13 cellular contexts compared by ENCODE assay signal in the genomic region with DNA sequence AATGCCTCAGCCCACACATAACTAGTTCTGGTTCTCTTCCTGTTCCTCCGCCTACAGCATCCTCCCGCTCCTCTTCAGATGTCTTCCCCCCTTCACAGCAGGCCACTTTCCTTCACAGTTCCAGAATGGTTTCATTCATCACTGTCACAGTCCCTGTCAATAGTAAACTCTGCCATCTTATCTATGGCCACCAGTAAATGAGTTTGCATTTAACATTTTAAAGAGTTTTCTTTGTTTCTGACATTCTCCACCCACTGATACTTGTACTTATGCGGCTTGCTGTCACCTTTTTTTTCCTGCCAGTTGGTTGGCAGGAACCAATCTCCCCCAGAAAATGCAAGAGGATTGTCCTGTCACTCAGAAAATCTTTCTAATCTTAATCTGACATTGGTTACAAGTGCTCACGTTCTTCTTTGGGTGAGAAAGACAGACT.
A peak's percentile ranks its signal among the peaks of the same experiment; 100 is the strongest.
DNase-seq lines count a peak whose midpoint lies in the region; ATAC-seq and TF ChIP-seq lines count a peak whose summit lies in the region.
"Had no signal": no experiment of that assay in that cellular context is flagged by ENCODE, and none has a peak within 500 bp of the region (broad histone marks: within the 10 kb centered on the region; RNA-seq: fewer than 3 reads in every experiment).

No MANE protein-coding gene starts in this region.

- no peaks in the 10 kb centered on the region for H3K27me3 ChIP-seq in neural progenitor cell
- H3K27me3 ChIP-seq: cardiac muscle cell had no signal

- H3K9ac ChIP-seq in neural progenitor cell, result no peak overlapping the region

- no peaks in the 10 kb centered on the region for H3K9me3 Mint-ChIP-seq in neural progenitor cell
- H3K9me3 Mint-ChIP-seq in progenitor cell of endocrine pancreas (ENCODE audit: low read depth), result peaks cover 22% of the 10 kb centered on the region
- H3K9me3 Mint-ChIP-seq: activated B cell treated with CpG ODN at 0.5 μM for 24 hours, natural killer cell had no signal

- TF ChIP-seq CTCF in neural progenitor cell (IDR thresholded peaks at IDR 0.05), result no peak
- no peak for TF ChIP-seq CTCF in progenitor cell of endocrine pancreas (IDR thresholded peaks at IDR 0.05; ENCODE audit: unreplicated experiment)

- H3K4me1 Mint-ChIP-seq in neural progenitor cell, result peaks cover 26% of the 10 kb centered on the region
- peaks cover 13% of the 10 kb centered on the region for H3K4me1 Mint-ChIP-seq in progenitor cell of endocrine pancreas (ENCODE audit: low read depth)
- H3K4me1 Mint-ChIP-seq: natural killer cell had no signal

- peaks cover 19% of the 10 kb centered on the region for H3K4me1 ChIP-seq in neural progenitor cell

- H2AFZ ChIP-seq in neural progenitor cell (replicated peaks), result no peak overlapping the region

- no peaks in the 10 kb centered on the region for H3K9me3 ChIP-seq in neural progenitor cell (ENCODE audit: low read depth)

- H3K36me3 Mint-ChIP-seq in neural progenitor cell (no peaks in the 10 kb centered on the region), progenitor cell of endocrine pancreas (ENCODE audit: insufficient read depth) (peaks cover 2% of the 10 kb centered on the region)
- H3K36me3 Mint-ChIP-seq: natural killer cell had no signal

- H3K27me3 Mint-ChIP-seq in neural progenitor cell (ENCODE audit: insufficient read depth, low read depth) (no peaks in the 10 kb centered on the region), progenitor cell of endocrine pancreas (no peaks in the 10 kb centered on the region)
- H3K27me3 Mint-ChIP-seq: activated B cell treated with CpG ODN at 0.5 μM for 24 hours had no signal

- no peak overlapping the region for H3K4me3 ChIP-seq in neural progenitor cell
- H3K4me3 ChIP-seq: cardiac muscle cell had no signal

- H3K79me2 ChIP-seq in neural progenitor cell (ENCODE audit: low read depth), result no peaks in the 10 kb centered on the region

- peak; percentile 63 for ATAC-seq in GM18909 (IDR thresholded peaks at IDR 0.05; ENCODE audit: poor library complexity, unreplicated experiment)
- peak; percentile 67 for ATAC-seq in GM21737 (IDR thresholded peaks at IDR 0.05; ENCODE audit: unreplicated experiment)
- peak; percentile 34 for ATAC-seq in HG03457 (IDR thresholded peaks at IDR 0.05; ENCODE audit: unreplicated experiment)
- ATAC-seq: natural killer cell had no signal

- no peak overlapping the region for H3K27ac ChIP-seq in neural progenitor cell
- H3K27ac ChIP-seq: cardiac muscle cell had no signal

- H3K4me2 ChIP-seq in neural progenitor cell, result no peak overlapping the region

- no peaks in the 10 kb centered on the region for H3K36me3 ChIP-seq in neural progenitor cell
- H3K36me3 ChIP-seq: cardiac muscle cell had no signal

- no peak overlapping the region for H3K4me3 Mint-ChIP-seq in neural progenitor cell
- H3K4me3 Mint-ChIP-seq in progenitor cell of endocrine pancreas (ENCODE audit: low read depth), result no peak overlapping the region
- H3K4me3 Mint-ChIP-seq: activated B cell treated with CpG ODN at 0.5 μM for 24 hours, natural killer cell had no signal

- DNase-seq in neural progenitor cell (ENCODE audit: low spot score) (peak; percentile 8), NCI-H1436 (lab: John Stamatoyannopoulos, UW) (no peak), progenitor cell of endocrine pancreas (ENCODE audit: low spot score, unreplicated experiment) (no peak), GOT3 (lab: John Stamatoyannopoulos, UW) (no peak)
- DNase-seq in activated CD4-positive, CD25-positive, alpha-beta regulatory T cell treated with anti-CD3 and anti-CD28 coated beads, Interleukin-2, amount 50 U/mL, for 72 hours, result no peak
- DNase-seq: activated B cell treated with CpG ODN at 0.5 μM for 24 hours, glutamatergic neuron, natural killer cell, NCI-H524 treated with DMSO at 0.1 percent for 48 hours had no signal

- no peaks in the 10 kb centered on the region for H4K20me1 ChIP-seq in neural progenitor cell (ENCODE audit: low read depth)

- H3K27ac Mint-ChIP-seq in neural progenitor cell (no peak overlapping the region), progenitor cell of endocrine pancreas (no peak overlapping the region)
- H3K27ac Mint-ChIP-seq: activated B cell treated with CpG ODN at 0.5 μM for 24 hours, natural killer cell had no signal

- H3F3A ChIP-seq in neural progenitor cell (ENCODE audit: low read depth), result no peaks in the 10 kb centered on the region
